Comparison of ENCODE assay signal across 18 cellular contexts in the genomic region with DNA sequence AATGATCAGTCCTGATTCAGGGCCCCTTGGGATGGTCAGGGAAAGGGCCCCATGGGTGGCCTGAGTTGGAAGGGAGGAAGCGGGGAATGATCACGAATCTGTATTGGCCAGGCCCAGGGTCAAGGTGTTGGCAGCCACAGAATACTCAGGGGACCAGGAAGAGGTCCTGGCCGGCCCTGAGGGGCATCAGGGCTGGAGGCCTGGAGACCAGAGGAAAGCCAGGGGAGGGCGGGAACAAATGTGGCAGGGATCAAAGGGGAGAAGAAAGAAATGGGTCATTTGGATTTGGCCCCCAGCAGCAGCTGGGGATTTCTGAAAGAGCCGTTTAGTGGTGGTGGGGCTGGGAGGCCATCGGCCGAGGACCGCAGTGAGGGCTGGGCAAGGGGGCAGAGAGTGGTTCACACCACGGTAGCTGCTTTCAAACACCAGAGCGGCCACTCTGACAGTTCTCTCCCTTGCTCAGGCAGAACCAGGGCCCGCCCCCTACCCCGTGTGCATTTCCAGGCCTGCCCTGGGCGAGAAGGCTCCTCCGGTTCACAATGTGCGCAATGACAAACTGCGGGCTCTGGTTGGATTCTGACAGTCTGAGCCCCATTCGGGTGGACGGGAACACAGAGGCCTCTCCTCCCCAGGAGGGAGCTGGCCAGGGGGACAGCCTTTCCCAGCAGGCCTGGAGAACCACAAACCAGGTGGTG.
A peak's percentile ranks its signal among the peaks of the same experiment; 100 is the strongest.
DNase-seq lines count a peak whose midpoint lies in the region; ATAC-seq and TF ChIP-seq lines count a peak whose summit lies in the region.
"Had no signal": no experiment of that assay in that cellular context is flagged by ENCODE, and none has a peak within 500 bp of the region (broad histone marks: within the 10 kb centered on the region; RNA-seq: fewer than 3 reads in every experiment).

No MANE protein-coding gene starts in this region.

- H3K9me3 Mint-ChIP-seq in activated CD4-positive, alpha-beta T cell treated with anti-CD3 and anti-CD28 coated beads for 36 hours (ENCODE audit: low read depth), result no peaks in the 10 kb centered on the region
- H3K9me3 Mint-ChIP-seq: CD4-positive, alpha-beta T cell had no signal

- peaks cover 42 to 67% (median 65%) of the 10 kb centered on the region in 10 experiments for H3K4me1 ChIP-seq in BLaER1 treated with 17β-estradiol and CSF1 and Interleukin-3, amounts not matched to agents 10 nM and 100 nM
- H3K4me1 ChIP-seq in RWPE2 (ENCODE audit: insufficient read depth, poor library complexity, severe bottlenecking), result no peaks in the 10 kb centered on the region
- H3K4me1 ChIP-seq in ovary (ENCODE audit: insufficient read depth), result peaks cover 8% of the 10 kb centered on the region
- H3K4me1 ChIP-seq in upper lobe of left lung, result peaks cover 4 to 16% (median 14%) of the 10 kb centered on the region in 4 donors

- 82 to 86% (median 84%) methylated on average over 18 of the region's 18 CpGs for WGBS in ovary, 3 donors
- WGBS in upper lobe of left lung, 2 donors, result 89 to 92% methylated on average over 11 to 18 of the region's 18 CpGs

- POLR2A ChIA-PET in activated CD4-positive, alpha-beta T cell treated with anti-CD3 and anti-CD28 coated beads for 36 hours (lab: Charles Lee), result no interaction called here

- H3K4me3 Mint-ChIP-seq in activated CD4-positive, alpha-beta T cell treated with anti-CD3 and anti-CD28 coated beads for 36 hours, result no peak overlapping the region
- H3K4me3 Mint-ChIP-seq: CD4-positive, alpha-beta T cell had no signal

- TF ChIP-seq EP300 in ovary (IDR thresholded peaks at IDR 0.05), result no peak
- TF ChIP-seq EP300 in upper lobe of left lung (IDR thresholded peaks at IDR 0.05), result no peak

- DNase-seq in RWPE2 (ENCODE audit: low spot score) (peak; percentile 38), left kidney (ENCODE audit: low read depth, low spot score) (peak; percentile 61), ovary (peak in 3 of 5 donors; percentile 14 to 27 (median 24)), upper lobe of left lung (no peak), HT-29 (ENCODE audit: low spot score) (no peak)
- no peak for DNase-seq in activated CD4-positive, alpha-beta T cell treated with anti-CD3 and anti-CD28 coated beads for 36 hours
- DNase-seq: AML-193; CD4-positive, alpha-beta T cell; DMS79 treated with DMSO at 0.1 percent for 48 hours; GDM1; MG63; NCI-H1092 treated with DMSO at 0.1 percent for 48 hours; NCI-H1694; PC-3 had no signal

- no peaks in the 10 kb centered on the region for H4K20me1 ChIP-seq in BLaER1 treated with 17β-estradiol and CSF1 and Interleukin-3, amounts not matched to agents 10 nM and 100 nM

- TF ChIP-seq CTCF in RWPE2 (IDR thresholded peaks at IDR 0.05; ENCODE audit: poor library complexity, severe bottlenecking) (no peak), ovary (IDR thresholded peaks at IDR 0.05) (no peak), upper lobe of left lung (IDR thresholded peaks at IDR 0.05) (no peak)

- H3K27me3 ChIP-seq in BLaER1 treated with 17β-estradiol and CSF1 and Interleukin-3, amounts not matched to agents 10 nM and 100 nM, result peaks cover 0 to 22% (median 0%) of the 10 kb centered on the region in 11 experiments; a peak in 4 of 22 replicates
- H3K27me3 ChIP-seq in RWPE2 (ENCODE audit: insufficient read depth, poor library complexity, severe bottlenecking) (no peaks in the 10 kb centered on the region), ovary (no peaks in the 10 kb centered on the region), upper lobe of left lung (no peaks in the 10 kb centered on the region)
- H3K27me3 ChIP-seq: MG63 had no signal

- CTCF ChIA-PET in activated CD4-positive, alpha-beta T cell treated with anti-CD3 and anti-CD28 coated beads for 36 hours (lab: Charles Lee), result no interaction called here

- no peaks in the 10 kb centered on the region for H3K27me3 Mint-ChIP-seq in activated CD4-positive, alpha-beta T cell treated with anti-CD3 and anti-CD28 coated beads for 36 hours
- H3K27me3 Mint-ChIP-seq: CD4-positive, alpha-beta T cell had no signal

- TF ChIP-seq POLR2A in ovary (IDR thresholded peaks at IDR 0.05), result no peak
- no peak for TF ChIP-seq POLR2A in upper lobe of left lung (IDR thresholded peaks at IDR 0.05)

- peak overlapping the region; percentile 56 to 90 (median 72); a peak in 19 of 22 replicates for H3K4me2 ChIP-seq in BLaER1 treated with 17β-estradiol and CSF1 and Interleukin-3, amounts not matched to agents 10 nM and 100 nM
- H3K4me2 ChIP-seq: KMS-11 had no signal

- H3K4me3 ChIP-seq in BLaER1 treated with 17β-estradiol and CSF1 and Interleukin-3, amounts not matched to agents 10 nM and 100 nM, result no peak overlapping the region
- H3K4me3 ChIP-seq in RWPE2 (ENCODE audit: severe bottlenecking) (no peak overlapping the region), ovary (no peak overlapping the region), upper lobe of left lung (no peak overlapping the region)
- H3K4me3 ChIP-seq: MG63 had no signal

- H3K27ac ChIP-seq in BLaER1 treated with 17β-estradiol and CSF1 and Interleukin-3, amounts not matched to agents 10 nM and 100 nM, result peak overlapping the region in 1 of 11 experiments; percentile 45; a peak in 1 of 22 replicates
- no peak overlapping the region for H3K27ac ChIP-seq in RWPE2 (ENCODE audit: poor library complexity, severe bottlenecking)
- no peak overlapping the region for H3K27ac ChIP-seq in ovary
- H3K27ac ChIP-seq in upper lobe of left lung, result no peak overlapping the region
- H3K27ac ChIP-seq: KMS-11 had no signal

- peaks cover 0 to 11% (median 0%) of the 10 kb centered on the region in 11 experiments; a peak in 2 of 22 replicates for H3K9me3 ChIP-seq in BLaER1 treated with 17β-estradiol and CSF1 and Interleukin-3, amounts not matched to agents 10 nM and 100 nM (replicated peaks in 1 of 11)
- H3K9me3 ChIP-seq in RWPE2 (ENCODE audit: severe bottlenecking) (no peaks in the 10 kb centered on the region), ovary (no peaks in the 10 kb centered on the region), upper lobe of left lung (no peaks in the 10 kb centered on the region)
- H3K9me3 ChIP-seq: MG63 had no signal

- peak overlapping the region in 4 of 11 experiments; percentile 2 to 29 (median 21); a peak in 2 of 22 replicates for H3K9ac ChIP-seq in BLaER1 treated with 17β-estradiol and CSF1 and Interleukin-3, amounts not matched to agents 10 nM and 100 nM
- H3K9ac ChIP-seq: KMS-11 had no signal

- ATAC-seq in RWPE2 (ENCODE audit: low read depth), result no peak
- ATAC-seq in upper lobe of left lung (ENCODE audit: low FRiP score in 2 of 2), result no peak
- ATAC-seq in HG03280 (IDR thresholded peaks at IDR 0.05; ENCODE audit: unreplicated experiment), result no peak
- ATAC-seq in activated CD4-positive, alpha-beta T cell treated with anti-CD3 and anti-CD28 coated beads for 36 hours, result no peak
- ATAC-seq: HCT116, PC-3 had no signal

- H3K36me3 Mint-ChIP-seq in activated CD4-positive, alpha-beta T cell treated with anti-CD3 and anti-CD28 coated beads for 36 hours (ENCODE audit: low read depth), result no peaks in the 10 kb centered on the region

- H3K4me1 Mint-ChIP-seq in activated CD4-positive, alpha-beta T cell treated with anti-CD3 and anti-CD28 coated beads for 36 hours, result peaks cover 4% of the 10 kb centered on the region

- intact Hi-C loops in ovary (cut with DNase I), result loop anchor here in 1 of 4 donors (10.0 kb wide), 1 partner anchor 187 kb away; no protein-coding TSS in a partner anchor
- intact Hi-C loops in activated CD4-positive, alpha-beta T cell treated with anti-CD3 and anti-CD28 coated beads for 36 hours (cut with DNase I, micrococcal nuclease), result no loop called here

- no peak overlapping the region for H3K27ac Mint-ChIP-seq in activated CD4-positive, alpha-beta T cell treated with anti-CD3 and anti-CD28 coated beads for 36 hours
- H3K27ac Mint-ChIP-seq: CD4-positive, alpha-beta T cell had no signal

- H3K36me3 ChIP-seq in BLaER1 treated with 17β-estradiol and CSF1 and Interleukin-3, amounts not matched to agents 10 nM and 100 nM, result no peaks in the 10 kb centered on the region
- H3K36me3 ChIP-seq in RWPE2 (ENCODE audit: low read depth), result no peaks in the 10 kb centered on the region
- H3K36me3 ChIP-seq in ovary, result no peaks in the 10 kb centered on the region
- H3K36me3 ChIP-seq in upper lobe of left lung, result no peaks in the 10 kb centered on the region
- H3K36me3 ChIP-seq: MG63 had no signal

Comparison
In these comparisons a context has a peak if more than half of its experiments do, and no peak if none do; other contexts are left out.
1. DNase-seq: peak in RWPE2 (single experiment), left kidney (single experiment) and ovary (3 of 5); none in upper lobe of left lung (0 of 2), activated CD4-positive, alpha-beta T cell treated with anti-CD3 and anti-CD28 coated beads for 36 hours (single experiment) and HT-29 (single experiment).